In the genomic region with DNA sequence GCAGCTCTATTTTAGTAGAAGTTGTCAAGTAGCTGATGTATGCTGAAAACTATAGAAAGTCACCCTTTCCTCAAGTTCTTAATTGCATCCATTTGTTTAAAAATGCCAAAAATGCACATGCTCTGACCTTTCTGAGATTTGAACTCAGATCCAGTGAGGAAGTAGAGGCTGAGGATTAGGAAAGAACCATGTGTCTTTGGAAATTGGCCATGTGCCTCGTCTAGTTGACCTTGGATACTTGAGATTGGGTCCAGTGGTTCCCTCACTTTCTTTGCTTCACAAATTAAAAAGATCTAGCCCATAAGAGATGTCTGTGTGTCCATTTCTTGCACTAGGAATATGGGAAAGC, we compare ENCODE assay signal across 9 cellular contexts.
DNase-seq lines count a peak whose midpoint lies in the region; ATAC-seq, FAIRE-seq and TF ChIP-seq lines count a peak whose summit lies in the region.
"Had no signal": no experiment of that assay in that cellular context is flagged by ENCODE, and none has a peak within 500 bp of the region (broad histone marks: within the 10 kb centered on the region; RNA-seq: fewer than 3 reads in every experiment).

No MANE protein-coding gene starts in this region.

- H3K9ac ChIP-seq in GM23248, result no peak overlapping the region

- H3K4me1 ChIP-seq in GM23248 (ENCODE audit: insufficient read depth), result peaks cover 58% of the 10 kb centered on the region

- H3K36me3 Mint-ChIP-seq in T-cell, result peaks cover 8% of the 10 kb centered on the region
- H3K36me3 Mint-ChIP-seq in immature natural killer cell, result peaks cover 0 to 4% (median 0%) of the 10 kb centered on the region in 3 donors
- H3K36me3 Mint-ChIP-seq in stimulated activated memory B cell treated with anti-CD40 and anti-IgM and Interleukin-4, amounts not matched to agents 10 μg/mL and 1 μg/mL and 100 μg/mL, for 72 hours, result no peaks in the 10 kb centered on the region

- H3K27me3 Mint-ChIP-seq in T-cell (no peaks in the 10 kb centered on the region), immature natural killer cell (ENCODE audit: low read depth in 3 of 3) (peaks cover 0 to 1% (median 0%) of the 10 kb centered on the region in 3 donors)
- no peaks in the 10 kb centered on the region for H3K27me3 Mint-ChIP-seq in stimulated activated memory B cell treated with anti-CD40 and anti-IgM and Interleukin-4, amounts not matched to agents 10 μg/mL and 1 μg/mL and 100 μg/mL, for 72 hours

- H3K27ac Mint-ChIP-seq in T-cell, result peak overlapping the region; percentile 89 to 97
- H3K27ac Mint-ChIP-seq in immature natural killer cell, result peak overlapping the region; percentile 80 to 98 (median 93)
- H3K27ac Mint-ChIP-seq in stimulated activated memory B cell treated with anti-CD40 and anti-IgM and Interleukin-4, amounts not matched to agents 10 μg/mL and 1 μg/mL and 100 μg/mL, for 72 hours, result peak overlapping the region; percentile 92

- peaks cover 100% of the 10 kb centered on the region for H3K79me2 ChIP-seq in GM23248 (ENCODE audit: insufficient read depth)

- peak overlapping the region; percentile 59 for H3K27ac ChIP-seq in GM23248

- no peak overlapping the region for H3K4me2 ChIP-seq in GM23248 (ENCODE audit: unreplicated experiment)

- TF ChIP-seq POLR2A in GM12892 (IDR thresholded peaks at IDR 0.05; ENCODE audit: low read depth, low read length), result no peak

- H3K4me1 Mint-ChIP-seq in T-cell, result peaks cover 85 to 93% (median 87%) of the 10 kb centered on the region in 3 donors
- H3K4me1 Mint-ChIP-seq in immature natural killer cell, result peaks cover 63 to 75% of the 10 kb centered on the region in 2 donors
- H3K4me1 Mint-ChIP-seq in stimulated activated memory B cell treated with anti-CD40 and anti-IgM and Interleukin-4, amounts not matched to agents 10 μg/mL and 1 μg/mL and 100 μg/mL, for 72 hours, result peaks cover 62% of the 10 kb centered on the region

- no peaks in the 10 kb centered on the region for H3K27me3 ChIP-seq in GM23248 (replicated peaks; ENCODE audit: insufficient read depth)

- POLR2A ChIA-PET in T-cell (lab: Charles Lee), result interaction anchor here in 1 of 2 donors (0.7 to 1.0 kb wide), 2 partner anchors 8 to 10 kb away, joined by 3 read pairs; no protein-coding TSS in a partner anchor

- no peak for DNase-seq in GM23248
- DNase-seq in T-cell, result no peak
- no peak for DNase-seq in immature natural killer cell
- DNase-seq in amygdala (lab: John Stamatoyannopoulos, UW), result no peak
- DNase-seq in GM12892 (ENCODE audit: insufficient read length), result no peak
- DNase-seq in Kasumi-1 (lab: John Stamatoyannopoulos, UW), result no peak

- no peak overlapping the region for H2AFZ ChIP-seq in GM23248

- no peaks in the 10 kb centered on the region for H3K9me3 ChIP-seq in GM23248 (ENCODE audit: low read depth)

- CTCF ChIA-PET in T-cell (lab: Charles Lee), result interaction anchor here (0.5 to 1.2 kb wide), 6 partner anchors 14 to 1284 kb away, joined by 3 to 7 read pairs (median 4); partner anchors contain the start of gene MAML2 (in 2 of the 2)

- H3F3A ChIP-seq in GM23248 (ENCODE audit: insufficient read depth), result peaks cover 67% of the 10 kb centered on the region

- no peak for FAIRE-seq in GM12892 (lab: Jason Lieb, UNC)
- FAIRE-seq: G401.6, keratinocyte had no signal

- no peaks in the 10 kb centered on the region for H4K20me1 ChIP-seq in GM23248 (ENCODE audit: insufficient read depth)

- H3K9me2 ChIP-seq in GM23248 (ENCODE audit: insufficient read depth), result no peaks in the 10 kb centered on the region

- H3K4me3 ChIP-seq in GM23248, result no peak overlapping the region

- H3K4me3 Mint-ChIP-seq in T-cell, result peak overlapping the region; percentile 56 to 69 (median 65)
- peak overlapping the region; percentile 36 to 63 (median 58) for H3K4me3 Mint-ChIP-seq in immature natural killer cell
- no peak overlapping the region for H3K4me3 Mint-ChIP-seq in stimulated activated memory B cell treated with anti-CD40 and anti-IgM and Interleukin-4, amounts not matched to agents 10 μg/mL and 1 μg/mL and 100 μg/mL, for 72 hours

- 24 to 25% methylated on average over 1 of the region's 1 CpG for WGBS in GM23248 (ENCODE audit: low coverage in 1 of 2, low lambda C conversion rate in 2 of 2, missing lambda C conversion rate in 2 of 2), 2 experiments

- in situ Hi-C loops in GM23248 (cut with MboI), result no loop called here

- no peak for ATAC-seq in T-cell (replicated peaks in 1 of 4)
- no peak for ATAC-seq in stimulated activated memory B cell treated with anti-CD40 and anti-IgM and Interleukin-4, amounts not matched to agents 10 μg/mL and 1 μg/mL and 100 μg/mL, for 72 hours

- H3K36me3 ChIP-seq in GM23248 (ENCODE audit: low read depth), result no peaks in the 10 kb centered on the region

- H3K9me3 Mint-ChIP-seq in T-cell, result no peaks in the 10 kb centered on the region
- H3K9me3 Mint-ChIP-seq in immature natural killer cell, result no peaks in the 10 kb centered on the region
- no peaks in the 10 kb centered on the region for H3K9me3 Mint-ChIP-seq in stimulated activated memory B cell treated with anti-CD40 and anti-IgM and Interleukin-4, amounts not matched to agents 10 μg/mL and 1 μg/mL and 100 μg/mL, for 72 hours
